ENCODE assay signal across 17 cellular contexts in genomic region chr10:128624656-128625530, GRCh38.
"Had no signal": no experiment of that assay in that cellular context is flagged by ENCODE, and none has a peak within 500 bp of the region (broad histone marks: within the 10 kb centered on the region; RNA-seq: fewer than 3 reads in every experiment).

No MANE protein-coding gene starts in this region.

- H3K27ac ChIP-seq: brain microvascular endothelial cell, suprapubic skin, upper lobe of left lung had no signal

- H3K36me3 ChIP-seq: brain microvascular endothelial cell, suprapubic skin, upper lobe of left lung had no signal

- H3K4me1 ChIP-seq: suprapubic skin, upper lobe of left lung had no signal

- H3K4me3 ChIP-seq: suprapubic skin, upper lobe of left lung had no signal

- ATAC-seq: activated CD4-positive, alpha-beta T cell treated with anti-CD3 and anti-CD28 coated beads for 36 hours; activated naive CD8-positive, alpha-beta T cell treated with anti-CD3 and anti-CD28 coated beads, Interleukin-2, amount 50 U/mL, for 24 hours; left cardiac atrium; natural killer cell treated with Interleukin-12 subunit alpha and Interleukin-12 subunit beta and Interleukin-15 and Interleukin-18, amount 100 ng/mL, for 72 hours; SK-N-SH treated with all-trans-retinoic acid at 6 μM for 48 hours; T-cell; WTC11 had no signal

- H3K9me3 ChIP-seq: suprapubic skin, upper lobe of left lung had no signal

- H3K27me3 ChIP-seq: brain microvascular endothelial cell, upper lobe of left lung had no signal

- DNase-seq: activated CD4-positive, alpha-beta memory T cell treated with anti-CD3 and anti-CD28 coated beads, Interleukin-2, amount 10 ng/mL, durations not matched to agents 7 days and 5 days; activated CD4-positive, alpha-beta T cell treated with anti-CD3 and anti-CD28 coated beads for 36 hours; activated naive CD4-positive, alpha-beta T cell treated with anti-CD3 and anti-CD28 coated beads, Interleukin-2, amount 10 ng/mL, durations not matched to agents 7 days and 5 days; activated naive CD8-positive, alpha-beta T cell treated with anti-CD3 and anti-CD28 coated beads, Interleukin-2, amount 50 U/mL, for 24 hours; activated T-cell treated with anti-CD3 and anti-CD28 coated beads, Interleukin-2, amount 50 U/mL, for 24 hours; anterior cingulate cortex; brain microvascular endothelial cell; cerebellar nuclear complex; cortex of kidney; left cardiac atrium; stimulated activated CD4-positive, alpha-beta T cell treated with anti-CD3 and anti-CD28 coated beads, Interleukin-2, amount 100 ng/mL, for 48 hours; T-cell; upper lobe of left lung had no signal
